In genomic region chr7:100119075-100119700, GRCh38 we compare ENCODE assay signal across 8 cellular contexts. TPM values are rescaled to one million over a fixed set of nuclear protein-coding genes. Genes with fewer than 3 reads are reported as not detected.
DNase-seq lines count a peak whose midpoint lies in the region; ATAC-seq and TF ChIP-seq lines count a peak whose summit lies in the region.

TSS of gene CNPY4 (plus strand) at chr7:100119634. CDS start at chr7:100119745, 111 bp downstream.
TSS of gene TAF6 (minus strand) at chr7:100119358. CDS start at chr7:100114209, 5,149 bp downstream.

- H3K27me3 ChIP-seq in BE2C: no peaks in the 10 kb centered on the region

- DNase-seq in BE2C (peak; percentile 95), GM19238 (ENCODE audit: insufficient read length, low spot score) (peak; percentile 98), NCI-H524 treated with DMSO at 0.1 percent for 48 hours (lab: John Stamatoyannopoulos, UW) (peak; percentile 42), choroid plexus epithelial cell (ENCODE audit: low read depth) (peak; percentile 98), left colon (peak; percentile 95)
- DNase-seq in activated CD4-positive, alpha-beta T cell treated with anti-CD3 and anti-CD28 coated beads for 4 hours: peak; percentile 95 to 97
- peak; percentile 94 for DNase-seq in stimulated activated CD4-positive, alpha-beta T cell treated with anti-CD3 and anti-CD28 coated beads, Interleukin-1b, Interleukin-23, amount 100 ng/mL, for 4 hours (ENCODE audit: low read depth in 2 of 2)

- ATAC-seq in HG03442 (IDR thresholded peaks at IDR 0.05; ENCODE audit: unreplicated experiment) (peak; percentile 68), left colon (peak; percentile 86)

- H3K4me1 ChIP-seq in BE2C: no peaks in the 10 kb centered on the region

- intact Hi-C loops in left colon (cut with DNase I, micrococcal nuclease): no loop called here

- H3K36me3 ChIP-seq in BE2C: no peaks in the 10 kb centered on the region

- peak within 1 kb of the TSS; percentile 99 for H3K4me3 ChIP-seq in BE2C (ENCODE audit: low read depth, low read length)
- H3K4me3 ChIP-seq in choroid plexus epithelial cell (ENCODE audit: low read depth, low read length): peak within 1 kb of the TSS; percentile 92

- H3K9me3 ChIP-seq in BE2C: no peaks in the 10 kb centered on the region

- no peak for TF ChIP-seq CTCF in BE2C (IDR thresholded peaks at IDR 0.05; ENCODE audit: low read depth, low read length)
- no peak for TF ChIP-seq CTCF in choroid plexus epithelial cell (conservative IDR thresholded peaks at IDR 0.05; ENCODE audit: low read depth, low read length)

RNA-seq across cellular contexts. Expression of gene CNPY4, which starts in this region (rescaled TPM):
- polyA plus RNA-seq in BE2C (2012; ENCODE audit: insufficient read depth, insufficient read length, low read depth): 13.9 TPM
- 1 to 10 TPM; 7.0 to 9.8 TPM for total RNA-seq in left colon

RNA-seq across cellular contexts. Expression of gene TAF6, which starts in this region (rescaled TPM):
- 129 TPM for polyA plus RNA-seq in BE2C (2012; ENCODE audit: insufficient read depth, insufficient read length, low read depth)
- 10 to 100 TPM; 28.7 to 33.1 TPM for total RNA-seq in left colon

Comparison
In these comparisons a context has a peak if more than half of its experiments do, and no peak if none do; other contexts are left out.
1. Peak in every context shown above with its lines: DNase-seq, ATAC-seq and H3K4me3 ChIP-seq.
2. DNase-seq: peak in every context shown above with its lines; median percentile 98 in GM19238; 98 in choroid plexus epithelial cell; 96 in activated CD4-positive, alpha-beta T cell treated with anti-CD3 and anti-CD28 coated beads for 4 hours; 95 in BE2C; 95 in left colon; 94 in stimulated activated CD4-positive, alpha-beta T cell treated with anti-CD3 and anti-CD28 coated beads, Interleukin-1b, Interleukin-23, amount 100 ng/mL, for 4 hours; 42 in NCI-H524 treated with DMSO at 0.1 percent for 48 hours.